ENCODE assay signal across 22 cellular contexts in genomic region chr3:58530354-58530865, GRCh38. TPM values are rescaled to one million over a fixed set of nuclear protein-coding genes. Genes with fewer than 3 reads are reported as not detected.
DNase-seq lines count a peak whose midpoint lies in the region; ATAC-seq and TF ChIP-seq lines count a peak whose summit lies in the region.
"Had no signal": no experiment of that assay in that cellular context is flagged by ENCODE, and none has a peak within 500 bp of the region (broad histone marks: within the 10 kb centered on the region; RNA-seq: fewer than 3 reads in every experiment).

No MANE protein-coding gene starts in this region.

- no peak overlapping the region for H3K4me3 Mint-ChIP-seq in dendritic cell treated with granulocyte-macrophage colony-stimulating factor and Interleukin-4, amounts not matched to agents 40 ng/mL and 50 ng/mL, for 4 days
- no peak overlapping the region for H3K4me3 Mint-ChIP-seq in osteocyte (ENCODE audit: unreplicated experiment)

- peaks cover 6 to 98% (median 92%) of the 10 kb centered on the region in 4 donors for H3K4me1 ChIP-seq in liver (ENCODE audit: control insufficient read depth in 4 of 4, insufficient read depth in 4 of 4, low read length in 3 of 4)

- ATAC-seq in GM19023 (IDR thresholded peaks at IDR 0.05; ENCODE audit: unreplicated experiment): no peak

- H3K27me3 ChIP-seq in liver (ENCODE audit: control insufficient read depth in 4 of 4, insufficient read depth in 4 of 4, low read length in 3 of 4): no peaks in the 10 kb centered on the region

- H3K9me3 ChIP-seq in liver (ENCODE audit: control insufficient read depth in 4 of 4, low read length in 3 of 4): no peaks in the 10 kb centered on the region

- TF ChIP-seq RAD21 in liver (IDR thresholded peaks at IDR 0.05): no peak

- peak overlapping the region; percentile 34 for H3K27ac Mint-ChIP-seq in dendritic cell treated with granulocyte-macrophage colony-stimulating factor and Interleukin-4, amounts not matched to agents 40 ng/mL and 50 ng/mL, for 4 days
- no peak overlapping the region for H3K27ac Mint-ChIP-seq in osteocyte (ENCODE audit: unreplicated experiment)

- H3K9ac ChIP-seq in liver (ENCODE audit: low read depth in 1 of 2, low read length in 2 of 2): no peak overlapping the region

- peak; percentile 15 for DNase-seq in D341Med (ENCODE audit: low spot score)
- DNase-seq in osteocyte (ENCODE audit: extremely low spot score, unreplicated experiment): peak; percentile 82
- DNase-seq in GDM1 (lab: John Stamatoyannopoulos, UW): no peak
- DNase-seq in coronary artery (ENCODE audit: low spot score): no peak
- DNase-seq: DND-41, GOT3, KBM-7, MM.1S, NCI-H1092, NCI-H1436, NCI-H187 treated with DMSO at 0.1 percent for 48 hours, NCI-H2107, NCI-H446 treated with DMSO at 0.1 percent for 48 hours, NCI-H526 treated with DMSO at 0.1 percent for 48 hours, OCI-M1, SHP77, SW 1271 had no signal

- no peaks in the 10 kb centered on the region for H3K9me3 Mint-ChIP-seq in dendritic cell treated with granulocyte-macrophage colony-stimulating factor and Interleukin-4, amounts not matched to agents 40 ng/mL and 50 ng/mL, for 4 days
- H3K9me3 Mint-ChIP-seq in osteocyte (ENCODE audit: unreplicated experiment): no peaks in the 10 kb centered on the region

- no peak overlapping the region for H3K4me3 ChIP-seq in liver (ENCODE audit: low read depth in 1 of 3, low read length in 3 of 3)
- H3K4me3 ChIP-seq in coronary artery: no peak overlapping the region
- H3K4me3 ChIP-seq: SK-N-MC had no signal

- peaks cover 14 to 21% (median 20%) of the 10 kb centered on the region in 4 donors for H3K36me3 ChIP-seq in liver (ENCODE audit: control insufficient read depth in 4 of 4, insufficient read depth in 3 of 4, low read depth in 1 of 4, low read length in 3 of 4)

- intact Hi-C loops in dendritic cell treated with granulocyte-macrophage colony-stimulating factor and Interleukin-4, amounts not matched to agents 40 ng/mL and 50 ng/mL, for 4 days (cut with micrococcal nuclease): loop anchor here (5.0 kb wide), 1 partner anchor 208 kb away; no protein-coding TSS in a partner anchor

- peak overlapping the region; percentile 31 to 45 for H3K27ac ChIP-seq in liver (ENCODE audit: low read depth in 1 of 2, low read length in 2 of 2)
- no peak overlapping the region for H3K27ac ChIP-seq in coronary artery
- H3K27ac ChIP-seq: SK-N-MC had no signal

- H3K27me3 Mint-ChIP-seq in dendritic cell treated with granulocyte-macrophage colony-stimulating factor and Interleukin-4, amounts not matched to agents 40 ng/mL and 50 ng/mL, for 4 days: no peaks in the 10 kb centered on the region
- H3K27me3 Mint-ChIP-seq in osteocyte (ENCODE audit: unreplicated experiment): no peaks in the 10 kb centered on the region

- no peak for TF ChIP-seq CTCF in liver (IDR thresholded peaks at IDR 0.05; ENCODE audit: low read depth, low read length, missing input control)
- no peak for TF ChIP-seq CTCF in osteocyte (IDR thresholded peaks at IDR 0.05)
- no peak for TF ChIP-seq CTCF in coronary artery (IDR thresholded peaks at IDR 0.05)

- 75% methylated on average over 18 of the region's 18 CpGs for WGBS in liver

- H3K4me1 Mint-ChIP-seq in dendritic cell treated with granulocyte-macrophage colony-stimulating factor and Interleukin-4, amounts not matched to agents 40 ng/mL and 50 ng/mL, for 4 days (ENCODE audit: low read depth): peaks cover 39% of the 10 kb centered on the region
- peaks cover 30% of the 10 kb centered on the region for H3K4me1 Mint-ChIP-seq in osteocyte (ENCODE audit: unreplicated experiment)

- H3K36me3 Mint-ChIP-seq in dendritic cell treated with granulocyte-macrophage colony-stimulating factor and Interleukin-4, amounts not matched to agents 40 ng/mL and 50 ng/mL, for 4 days (ENCODE audit: low read depth): no peaks in the 10 kb centered on the region
- no peaks in the 10 kb centered on the region for H3K36me3 Mint-ChIP-seq in osteocyte (ENCODE audit: unreplicated experiment)

TF ChIP-seq in liver, 16 proteins besides CTCF, POLR2A, EP300 and RAD21:
- TF ChIP-seq YY1 (IDR thresholded peaks at IDR 0.05): no peak
- TF ChIP-seq FOXA1 (IDR thresholded peaks at IDR 0.05): no peak
- TF ChIP-seq, protein P1, sequence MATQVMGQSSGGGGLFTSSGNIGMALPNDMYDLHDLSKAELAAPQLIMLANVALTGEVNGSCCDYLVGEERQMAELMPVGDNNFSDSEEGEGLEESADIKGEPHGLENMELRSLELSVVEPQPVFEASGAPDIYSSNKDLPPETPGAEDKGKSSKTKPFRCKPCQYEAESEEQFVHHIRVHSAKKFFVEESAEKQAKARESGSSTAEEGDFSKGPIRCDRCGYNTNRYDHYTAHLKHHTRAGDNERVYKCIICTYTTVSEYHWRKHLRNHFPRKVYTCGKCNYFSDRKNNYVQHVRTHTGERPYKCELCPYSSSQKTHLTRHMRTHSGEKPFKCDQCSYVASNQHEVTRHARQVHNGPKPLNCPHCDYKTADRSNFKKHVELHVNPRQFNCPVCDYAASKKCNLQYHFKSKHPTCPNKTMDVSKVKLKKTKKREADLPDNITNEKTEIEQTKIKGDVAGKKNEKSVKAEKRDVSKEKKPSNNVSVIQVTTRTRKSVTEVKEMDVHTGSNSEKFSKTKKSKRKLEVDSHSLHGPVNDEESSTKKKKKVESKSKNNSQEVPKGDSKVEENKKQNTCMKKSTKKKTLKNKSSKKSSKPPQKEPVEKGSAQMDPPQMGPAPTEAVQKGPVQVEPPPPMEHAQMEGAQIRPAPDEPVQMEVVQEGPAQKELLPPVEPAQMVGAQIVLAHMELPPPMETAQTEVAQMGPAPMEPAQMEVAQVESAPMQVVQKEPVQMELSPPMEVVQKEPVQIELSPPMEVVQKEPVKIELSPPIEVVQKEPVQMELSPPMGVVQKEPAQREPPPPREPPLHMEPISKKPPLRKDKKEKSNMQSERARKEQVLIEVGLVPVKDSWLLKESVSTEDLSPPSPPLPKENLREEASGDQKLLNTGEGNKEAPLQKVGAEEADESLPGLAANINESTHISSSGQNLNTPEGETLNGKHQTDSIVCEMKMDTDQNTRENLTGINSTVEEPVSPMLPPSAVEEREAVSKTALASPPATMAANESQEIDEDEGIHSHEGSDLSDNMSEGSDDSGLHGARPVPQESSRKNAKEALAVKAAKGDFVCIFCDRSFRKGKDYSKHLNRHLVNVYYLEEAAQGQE (IDR thresholded peaks at IDR 0.05): no peak
- TF ChIP-seq JUND (IDR thresholded peaks at IDR 0.05): no peak
- TF ChIP-seq FOXA2 (IDR thresholded peaks at IDR 0.05): no peak
- no peak for TF ChIP-seq GABPA (IDR thresholded peaks at IDR 0.05 in 1 of 2, conservative IDR thresholded peaks at IDR 0.05 in 1 of 2)
- TF ChIP-seq, protein P2, sequence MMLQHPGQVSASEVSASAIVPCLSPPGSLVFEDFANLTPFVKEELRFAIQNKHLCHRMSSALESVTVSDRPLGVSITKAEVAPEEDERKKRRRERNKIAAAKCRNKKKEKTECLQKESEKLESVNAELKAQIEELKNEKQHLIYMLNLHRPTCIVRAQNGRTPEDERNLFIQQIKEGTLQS (IDR thresholded peaks at IDR 0.05): no peak
- no peak for TF ChIP-seq SP1 (IDR thresholded peaks at IDR 0.05)
- TF ChIP-seq, protein P3, sequence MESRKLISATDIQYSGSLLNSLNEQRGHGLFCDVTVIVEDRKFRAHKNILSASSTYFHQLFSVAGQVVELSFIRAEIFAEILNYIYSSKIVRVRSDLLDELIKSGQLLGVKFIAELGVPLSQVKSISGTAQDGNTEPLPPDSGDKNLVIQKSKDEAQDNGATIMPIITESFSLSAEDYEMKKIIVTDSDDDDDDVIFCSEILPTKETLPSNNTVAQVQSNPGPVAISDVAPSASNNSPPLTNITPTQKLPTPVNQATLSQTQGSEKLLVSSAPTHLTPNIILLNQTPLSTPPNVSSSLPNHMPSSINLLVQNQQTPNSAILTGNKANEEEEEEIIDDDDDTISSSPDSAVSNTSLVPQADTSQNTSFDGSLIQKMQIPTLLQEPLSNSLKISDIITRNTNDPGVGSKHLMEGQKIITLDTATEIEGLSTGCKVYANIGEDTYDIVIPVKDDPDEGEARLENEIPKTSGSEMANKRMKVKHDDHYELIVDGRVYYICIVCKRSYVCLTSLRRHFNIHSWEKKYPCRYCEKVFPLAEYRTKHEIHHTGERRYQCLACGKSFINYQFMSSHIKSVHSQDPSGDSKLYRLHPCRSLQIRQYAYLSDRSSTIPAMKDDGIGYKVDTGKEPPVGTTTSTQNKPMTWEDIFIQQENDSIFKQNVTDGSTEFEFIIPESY (IDR thresholded peaks at IDR 0.05): no peak
- no peak for TF ChIP-seq EGR1 (IDR thresholded peaks at IDR 0.05; ENCODE audit: low read depth in 2 of 2)
- no peak for TF ChIP-seq RXRA (IDR thresholded peaks at IDR 0.05)
- no peak for TF ChIP-seq NR2F2 (IDR thresholded peaks at IDR 0.05)
- TF ChIP-seq HNF4G (IDR thresholded peaks at IDR 0.05): no peak
- TF ChIP-seq TAF1 (conservative IDR thresholded peaks at IDR 0.05): no peak
TF ChIP-seq in liver: peak in this region for 0.

RNA-seq across cellular contexts. Expression of gene ACOX2, which starts 6.6 kb away (rescaled TPM):
- total RNA-seq in liver (100 to 1,000 TPM in 1 of 2 donors, 10 to 100 TPM in 1; 74.3 to 179 TPM), osteocyte (0.51 TPM in 1 of 2 replicates, not detected in the other)
- 100 to 1,000 TPM; 104 to 214 TPM for polyA plus RNA-seq in liver
- total RNA-seq: HT-29 had no signal

RNA-seq across cellular contexts. Expression of gene KCTD6, which starts 38.5 kb away (rescaled TPM):
- total RNA-seq in liver (10 to 100 TPM; 10.7 to 13.8 TPM), osteocyte (13.6 and 14.4 TPM in 2 replicates)
- 10 to 100 TPM in 1 of 2 donors, 1 to 10 TPM in 1; 6.5 to 10.0 TPM for polyA plus RNA-seq in liver

RNA-seq across cellular contexts. Expression of gene FAM107A, which starts 46.8 kb away (rescaled TPM):
- total RNA-seq in liver: 1 to 10 TPM in 1 of 2 donors, under 1 TPM in 1; 0.05 to 1.3 TPM
- polyA plus RNA-seq in liver: 1 to 10 TPM; 1.5 to 4.7 TPM
- total RNA-seq in osteocyte: not detected in 2 replicates

Comparison
In these comparisons a context has a peak if more than half of its experiments do, and no peak if none do; other contexts are left out.
1. DNase-seq: peak in D341Med (single experiment) and osteocyte (single experiment); none in GDM1 (single experiment) and coronary artery (single experiment).
2. H3K27ac ChIP-seq: peak in liver (2 of 2); none in coronary artery (0 of 2).
3. RNA of gene ACOX2, which starts 6.6 kb away (total RNA-seq): 74.3 to 179 TPM in liver; 0.51 TPM in osteocyte; every median in the first group is over 10 times any median in the second.